In genomic region chr7:595621-596010, GRCh38 we compare ENCODE assay signal across 23 cellular contexts.
DNase-seq lines count a peak whose midpoint lies in the region; ATAC-seq, FAIRE-seq and TF ChIP-seq lines count a peak whose summit lies in the region.
"Had no signal": no experiment of that assay in that cellular context is flagged by ENCODE, and none has a peak within 500 bp of the region (broad histone marks: within the 10 kb centered on the region; RNA-seq: fewer than 3 reads in every experiment).

No MANE protein-coding gene starts in this region.

- 73% methylated on average over 6 of the region's 10 CpGs for WGBS in K562 (ENCODE audit: insufficient coverage, low coverage, missing lambda C conversion rate)

- no peak for TF ChIP-seq EP300 in K562 (IDR thresholded peaks at IDR 0.05; ENCODE audit: low read length)

- in situ Hi-C loops in K562 (cut with MboI): no loop called here
- in situ Hi-C loops in gastrocnemius medialis (cut with MboI; ENCODE audit: low sequenced_read_pairs in 4 of 4): no loop called here

- H3K79me2 ChIP-seq in K562 (ENCODE audit: control insufficient read depth, insufficient read depth, low read length): peaks cover 10% of the 10 kb centered on the region; the same call in 2 of the 3 replicates

- ATAC-seq in K562 (no peak), gastrocnemius medialis (no peak)
- peak; percentile 81 for ATAC-seq in stimulated activated effector memory CD8-positive, alpha-beta T cell treated with anti-CD3 and anti-CD28 coated beads, Interleukin-12 subunit alpha, Interleukin-12 subunit beta, amount 100 ng/mL, for 72 hours
- ATAC-seq: esophagus mucosa, PC-3 had no signal

- DNase-seq in stimulated activated CD4-positive, alpha-beta T cell treated with anti-CD3 and anti-CD28 coated beads, Interleukin-15, amount 100 ng/mL, for 24 hours: peak; percentile 40
- DNase-seq in stimulated activated CD4-positive, alpha-beta T cell treated with anti-CD3 and anti-CD28 coated beads, Interleukin-2, amount 100 ng/mL, for 24 hours: no peak
- DNase-seq in activated CD4-positive, alpha-beta T cell treated with anti-CD3 and anti-CD28 coated beads, Interleukin-2, amount 50 U/mL, for 4 hours: peak; percentile 32 to 50
- DNase-seq in K562 (ENCODE audit: extremely low read depth in 1 of 4, low spot score in 3 of 4) (no peak), gastrocnemius medialis (no peak), SK-N-DZ (ENCODE audit: low spot score) (no peak), hippocampal formation (lab: John Stamatoyannopoulos, UW) (no peak)
- no peak for DNase-seq in stimulated activated effector memory CD8-positive, alpha-beta T cell treated with anti-CD3 and anti-CD28 coated beads, Interleukin-12 subunit alpha, Interleukin-12 subunit beta, amount 100 ng/mL, for 72 hours (ENCODE audit: low spot score in 2 of 2)
- DNase-seq: activated CD8-positive, alpha-beta memory T cell treated with anti-CD3 and anti-CD28 coated beads, Interleukin-2, amount 50 U/mL, for 48 hours; cerebellar nuclear complex; COR-L47; effector CD4-positive, alpha-beta T cell; MM.1S; NCI-H146; PC-3; SHP77 treated with DMSO at 0.1 percent for 48 hours; transverse colon; WERI-Rb-1 had no signal

- H3K27ac Mint-ChIP-seq in stimulated activated effector memory CD8-positive, alpha-beta T cell treated with anti-CD3 and anti-CD28 coated beads, Interleukin-12 subunit alpha, Interleukin-12 subunit beta, amount 100 ng/mL, for 72 hours: peak overlapping the region; percentile 80
- H3K27ac Mint-ChIP-seq: IgD-negative memory B cell, mesothelial cell of epicardium, neural progenitor cell had no signal

- peaks cover 10 to 65% of the 10 kb centered on the region in 2 experiments for H3K4me1 ChIP-seq in K562 (replicated peaks in 1 of 2; ENCODE audit: control insufficient read depth in 2 of 2, insufficient read depth in 2 of 2, low read length in 2 of 2)
- peaks cover 21 to 22% of the 10 kb centered on the region in 2 donors for H3K4me1 ChIP-seq in gastrocnemius medialis
- H3K4me1 ChIP-seq: neural progenitor cell, prostate gland had no signal

- H3K4me3 ChIP-seq in K562: no peak overlapping the region
- H3K4me3 ChIP-seq in gastrocnemius medialis: no peak overlapping the region
- H3K4me3 ChIP-seq: neural progenitor cell, prostate gland, transverse colon had no signal

- no peak overlapping the region for H3K9ac ChIP-seq in K562 (ENCODE audit: insufficient read depth in 1 of 2, low read depth in 2 of 2, low read length in 2 of 2)
- H3K9ac ChIP-seq: neural progenitor cell had no signal

- no peak overlapping the region for H3K27ac ChIP-seq in K562 (ENCODE audit: extremely low read depth, low read depth, low read length)
- H3K27ac ChIP-seq in gastrocnemius medialis: no peak overlapping the region
- H3K27ac ChIP-seq: neural progenitor cell, prostate gland, transverse colon, WERI-Rb-1 had no signal

- TF ChIP-seq CTCF in K562 (IDR thresholded peaks at IDR 0.05 in 2 of 3, conservative IDR thresholded peaks at IDR 0.05 in 1 of 3; ENCODE audit: insufficient read depth in 2 of 3, low read depth in 1 of 3, low read length in 3 of 3) (no peak), gastrocnemius medialis (IDR thresholded peaks at IDR 0.05 in 4 of 5, conservative IDR thresholded peaks at IDR 0.05 in 1 of 5) (no peak)

- H3K4me1 Mint-ChIP-seq in stimulated activated effector memory CD8-positive, alpha-beta T cell treated with anti-CD3 and anti-CD28 coated beads, Interleukin-12 subunit alpha, Interleukin-12 subunit beta, amount 100 ng/mL, for 72 hours: peaks cover 51% of the 10 kb centered on the region

- FAIRE-seq in K562 (lab: Jason Lieb, UNC): no peak

- H2AFZ ChIP-seq in K562 (ENCODE audit: low read depth, low read length): no peak overlapping the region
- H2AFZ ChIP-seq: neural progenitor cell had no signal

- intact Hi-C loops in K562 (cut with micrococcal nuclease) (no loop called here), gastrocnemius medialis (cut with DNase I; ENCODE audit: low total_unique reads) (no loop called here)

- TF ChIP-seq RAD21 in K562 (CRISPR knock-in tag; conservative IDR thresholded peaks at IDR 0.05 in 1 of 2, IDR thresholded peaks at IDR 0.05 in 1 of 2): no peak

- POLR2A ChIA-PET in K562 (lab: Yijun Ruan, JAX): no interaction called here

- BruUV-seq in K562 (replicated peaks; lab: Mats Ljungman, UMichigan): no TSS peak

- TF ChIP-seq POLR2A in K562 (conservative IDR thresholded peaks at IDR 0.05): no peak
- TF ChIP-seq POLR2A in gastrocnemius medialis (IDR thresholded peaks at IDR 0.05): no peak

- H3K9me1 ChIP-seq in K562 (ENCODE audit: control insufficient read depth, insufficient read depth, low read length): peaks cover 11% of the 10 kb centered on the region

- no peak overlapping the region for H3K4me2 ChIP-seq in K562 (ENCODE audit: insufficient read depth, low read length)
- H3K4me2 ChIP-seq: neural progenitor cell had no signal

- no peaks in the 10 kb centered on the region for H3K9me3 Mint-ChIP-seq in stimulated activated effector memory CD8-positive, alpha-beta T cell treated with anti-CD3 and anti-CD28 coated beads, Interleukin-12 subunit alpha, Interleukin-12 subunit beta, amount 100 ng/mL, for 72 hours
- H3K9me3 Mint-ChIP-seq: IgD-negative memory B cell, mesothelial cell of epicardium, neural progenitor cell had no signal

- no peaks in the 10 kb centered on the region for H4K20me1 ChIP-seq in K562 (replicated peaks; ENCODE audit: control insufficient read depth, insufficient read depth, low read length)

- H3K4me3 Mint-ChIP-seq in stimulated activated effector memory CD8-positive, alpha-beta T cell treated with anti-CD3 and anti-CD28 coated beads, Interleukin-12 subunit alpha, Interleukin-12 subunit beta, amount 100 ng/mL, for 72 hours: no peak overlapping the region
- H3K4me3 Mint-ChIP-seq: IgD-negative memory B cell, mesothelial cell of epicardium, neural progenitor cell had no signal

- CTCF ChIA-PET in K562 (lab: Yijun Ruan, JAX; ENCODE audit: low intra/inter-chr PET ratio): no interaction called here

- H3K36me3 ChIP-seq in K562 (ENCODE audit: control insufficient read depth, insufficient read depth, low read length): peaks cover 10% of the 10 kb centered on the region; the same call in 1 of the 3 replicates
- no peaks in the 10 kb centered on the region for H3K36me3 ChIP-seq in gastrocnemius medialis
- H3K36me3 ChIP-seq: neural progenitor cell, prostate gland, transverse colon had no signal

- H3K27me3 ChIP-seq in K562 (ENCODE audit: control insufficient read depth in 2 of 2, insufficient read depth in 2 of 2, low read length in 2 of 2): no peaks in the 10 kb centered on the region
- no peaks in the 10 kb centered on the region for H3K27me3 ChIP-seq in gastrocnemius medialis
- H3K27me3 ChIP-seq: neural progenitor cell, transverse colon had no signal

- peaks cover 16% of the 10 kb centered on the region for H3K36me3 Mint-ChIP-seq in stimulated activated effector memory CD8-positive, alpha-beta T cell treated with anti-CD3 and anti-CD28 coated beads, Interleukin-12 subunit alpha, Interleukin-12 subunit beta, amount 100 ng/mL, for 72 hours
- H3K36me3 Mint-ChIP-seq: IgD-negative memory B cell, neural progenitor cell had no signal

- H3K9me3 ChIP-seq in K562 (replicated peaks; ENCODE audit: control insufficient read depth, insufficient read depth, low read depth, low read length) (no peaks in the 10 kb centered on the region), gastrocnemius medialis (no peaks in the 10 kb centered on the region)
- H3K9me3 ChIP-seq: prostate gland, transverse colon had no signal

TF ChIP-seq in K562, 482 proteins besides CTCF, POLR2A, EP300 and RAD21 (continues in another document):
- TF ChIP-seq ESRRB (CRISPR knock-in tag; IDR thresholded peaks at IDR 0.05; ENCODE audit: borderline replicate concordance) (no peak), ZKSCAN1 (IDR thresholded peaks at IDR 0.05; ENCODE audit: low read depth, low read length) (no peak), PTBP1 (IDR thresholded peaks at IDR 0.05; ENCODE audit: low read depth, low read length) (0 out of 2 replicates have a peak, but pooled peaks have one; percentile 54), BCOR (IDR thresholded peaks at IDR 0.05) (peak; percentile 87), E2F6 (IDR thresholded peaks at IDR 0.05; ENCODE audit: borderline replicate concordance in 1 of 2, extremely low read depth in 1 of 2, insufficient read depth in 1 of 2, insufficient read length in 1 of 2, low read depth in 1 of 2, low read length in 1 of 2, poor library complexity in 1 of 2, severe bottlenecking in 1 of 2) (no peak), SP1 (CRISPR knock-in tag; IDR thresholded peaks at IDR 0.05) (no peak)
- TF ChIP-seq, protein P1, sequence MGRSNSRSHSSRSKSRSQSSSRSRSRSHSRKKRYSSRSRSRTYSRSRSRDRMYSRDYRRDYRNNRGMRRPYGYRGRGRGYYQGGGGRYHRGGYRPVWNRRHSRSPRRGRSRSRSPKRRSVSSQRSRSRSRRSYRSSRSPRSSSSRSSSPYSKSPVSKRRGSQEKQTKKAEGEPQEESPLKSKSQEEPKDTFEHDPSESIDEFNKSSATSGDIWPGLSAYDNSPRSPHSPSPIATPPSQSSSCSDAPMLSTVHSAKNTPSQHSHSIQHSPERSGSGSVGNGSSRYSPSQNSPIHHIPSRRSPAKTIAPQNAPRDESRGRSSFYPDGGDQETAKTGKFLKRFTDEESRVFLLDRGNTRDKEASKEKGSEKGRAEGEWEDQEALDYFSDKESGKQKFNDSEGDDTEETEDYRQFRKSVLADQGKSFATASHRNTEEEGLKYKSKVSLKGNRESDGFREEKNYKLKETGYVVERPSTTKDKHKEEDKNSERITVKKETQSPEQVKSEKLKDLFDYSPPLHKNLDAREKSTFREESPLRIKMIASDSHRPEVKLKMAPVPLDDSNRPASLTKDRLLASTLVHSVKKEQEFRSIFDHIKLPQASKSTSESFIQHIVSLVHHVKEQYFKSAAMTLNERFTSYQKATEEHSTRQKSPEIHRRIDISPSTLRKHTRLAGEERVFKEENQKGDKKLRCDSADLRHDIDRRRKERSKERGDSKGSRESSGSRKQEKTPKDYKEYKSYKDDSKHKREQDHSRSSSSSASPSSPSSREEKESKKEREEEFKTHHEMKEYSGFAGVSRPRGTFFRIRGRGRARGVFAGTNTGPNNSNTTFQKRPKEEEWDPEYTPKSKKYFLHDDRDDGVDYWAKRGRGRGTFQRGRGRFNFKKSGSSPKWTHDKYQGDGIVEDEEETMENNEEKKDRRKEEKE (IDR thresholded peaks at IDR 0.05; ENCODE audit: borderline replicate concordance in 1 of 2, control insufficient read depth in 1 of 2, low read depth in 2 of 2, low read length in 1 of 2): no peak

Comparison
In these comparisons a context has a peak if more than half of its experiments do, and no peak if none do; other contexts are left out.
1. DNase-seq: peak in stimulated activated CD4-positive, alpha-beta T cell treated with anti-CD3 and anti-CD28 coated beads, Interleukin-15, amount 100 ng/mL, for 24 hours (single experiment) and activated CD4-positive, alpha-beta T cell treated with anti-CD3 and anti-CD28 coated beads, Interleukin-2, amount 50 U/mL, for 4 hours (2 of 2); none in stimulated activated CD4-positive, alpha-beta T cell treated with anti-CD3 and anti-CD28 coated beads, Interleukin-2, amount 100 ng/mL, for 24 hours (0 of 2), K562 (0 of 4), stimulated activated effector memory CD8-positive, alpha-beta T cell treated with anti-CD3 and anti-CD28 coated beads, Interleukin-12 subunit alpha, Interleukin-12 subunit beta, amount 100 ng/mL, for 72 hours (0 of 2), gastrocnemius medialis (0 of 2), SK-N-DZ (single experiment) and hippocampal formation (0 of 2).